17 cellular contexts compared by ENCODE assay signal in the genomic region with DNA sequence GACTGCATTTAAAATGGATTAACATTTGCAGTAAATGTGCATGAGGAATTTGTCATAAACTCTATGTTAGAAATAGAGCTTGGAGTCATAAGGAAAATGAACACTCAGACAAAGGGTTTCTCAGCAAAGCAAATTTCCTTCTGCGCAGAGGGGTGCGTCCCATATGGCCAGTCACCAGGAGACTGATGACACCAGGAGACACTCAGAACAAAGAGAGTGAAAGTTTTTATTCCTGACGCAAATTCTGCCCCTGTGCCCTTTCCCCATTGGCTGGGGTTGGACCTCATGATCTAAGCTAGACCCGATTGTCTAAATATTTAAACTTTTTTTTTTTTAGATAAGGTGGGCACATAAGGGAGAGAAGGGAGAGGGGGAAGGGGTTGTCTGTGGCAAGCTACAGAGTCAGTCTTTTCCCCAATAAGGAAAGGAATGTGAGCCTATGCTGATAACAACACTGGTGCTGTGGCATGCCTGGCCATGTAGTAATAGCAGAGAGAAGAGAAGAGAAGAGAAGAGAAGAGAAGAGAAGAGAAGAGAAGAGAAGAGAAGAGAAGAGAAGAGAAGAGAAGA.
"Had no signal": no experiment of that assay in that cellular context is flagged by ENCODE, and none has a peak within 500 bp of the region (broad histone marks: within the 10 kb centered on the region; RNA-seq: fewer than 3 reads in every experiment).

No MANE protein-coding gene starts in this region.

- H3K4me3 Mint-ChIP-seq: activated naive CD4-positive, alpha-beta T cell treated with anti-CD3 and anti-CD28 coated beads, Interleukin-2, amount 10 ng/mL, durations not matched to agents 7 days and 5 days; mesothelial cell of epicardium had no signal

- H3K9me3 ChIP-seq: colonic mucosa, sigmoid colon, uterus had no signal

- H3K27me3 ChIP-seq: colonic mucosa, sigmoid colon, stomach, uterus had no signal

- H3K4me3 ChIP-seq: colonic mucosa, sigmoid colon, stomach, uterus had no signal

- H3K4me1 ChIP-seq: colonic mucosa, stomach, uterus had no signal

- DNase-seq: activated CD4-positive, alpha-beta T cell treated with anti-CD3 and anti-CD28 coated beads for 1 hour; activated CD4-positive, alpha-beta T cell treated with anti-CD3 and anti-CD28 coated beads, Interleukin-2, amount 50 U/mL, for 4 hours; activated naive CD4-positive, alpha-beta T cell treated with anti-CD3 and anti-CD28 coated beads, Interleukin-2, amount 10 ng/mL, durations not matched to agents 7 days and 5 days; activated T-cell treated with anti-CD3 and anti-CD28 coated beads for 4 hours; central memory CD4-positive, alpha-beta T cell; colonic mucosa; effector CD4-positive, alpha-beta T cell; foreskin melanocyte; kidney; sigmoid colon; stimulated activated CD4-positive, alpha-beta T cell treated with anti-CD3 and anti-CD28 coated beads, Interleukin-12 subunit alpha, Interleukin-12 subunit beta, amount 100 ng/mL, for 4 hours; stimulated activated CD4-positive, alpha-beta T cell treated with anti-CD3 and anti-CD28 coated beads, Interleukin-2, amount 100 ng/mL, for 24 hours; stomach; uterus had no signal

- H3K36me3 Mint-ChIP-seq: activated naive CD4-positive, alpha-beta T cell treated with anti-CD3 and anti-CD28 coated beads, Interleukin-2, amount 10 ng/mL, durations not matched to agents 7 days and 5 days; mesothelial cell of epicardium had no signal

- H3K4me1 Mint-ChIP-seq: activated naive CD4-positive, alpha-beta T cell treated with anti-CD3 and anti-CD28 coated beads, Interleukin-2, amount 10 ng/mL, durations not matched to agents 7 days and 5 days had no signal

- H3K27ac Mint-ChIP-seq: activated naive CD4-positive, alpha-beta T cell treated with anti-CD3 and anti-CD28 coated beads, Interleukin-2, amount 10 ng/mL, durations not matched to agents 7 days and 5 days; activated T-helper 2 cell treated with anti-CD3 and anti-CD28 coated beads, Interferon-gamma antibody, Interleukin-2, Interleukin-4, amounts not matched to agents 10 μg/mL and 5 μg/mL and 100 μg/mL, durations not matched to agents 14 hours and 24 hours and 36 hours; mesothelial cell of epicardium had no signal

- H3K27ac ChIP-seq: colonic mucosa, stomach, uterus had no signal

- H3K36me3 ChIP-seq: colonic mucosa, sigmoid colon, stomach, uterus had no signal

- ATAC-seq: SK-N-SH treated with all-trans-retinoic acid at 6 μM for 48 hours had no signal

- H3K27me3 Mint-ChIP-seq: activated naive CD4-positive, alpha-beta T cell treated with anti-CD3 and anti-CD28 coated beads, Interleukin-2, amount 10 ng/mL, durations not matched to agents 7 days and 5 days had no signal
